In the genomic region with DNA sequence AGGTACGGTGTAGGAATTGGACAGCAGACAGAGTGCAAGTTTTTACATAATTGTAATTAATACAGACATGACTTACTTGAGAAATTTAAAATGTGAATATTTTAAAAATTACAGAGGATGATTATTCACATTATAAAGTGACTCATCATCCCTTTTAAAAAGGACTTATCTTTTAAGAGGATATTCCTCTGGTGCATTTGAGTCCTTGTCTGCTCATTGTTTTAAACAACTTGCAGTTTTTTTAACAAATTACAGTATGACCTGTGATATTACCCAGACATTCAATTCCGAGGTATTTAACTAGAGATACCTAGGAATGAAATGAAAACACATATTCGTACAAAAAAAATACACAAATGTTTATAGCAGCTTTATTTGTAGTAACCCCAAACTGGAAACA, we compare ENCODE assay signal across 2 cellular contexts.
A peak's percentile ranks its signal among the peaks of the same experiment; 100 is the strongest.
TF ChIP-seq lines count a peak whose summit lies in the region.

No MANE protein-coding gene starts in this region.

TF ChIP-seq in HEK293, 187 proteins besides CTCF, POLR2A, EP300 and RAD21:
- TF ChIP-seq, protein P1, sequence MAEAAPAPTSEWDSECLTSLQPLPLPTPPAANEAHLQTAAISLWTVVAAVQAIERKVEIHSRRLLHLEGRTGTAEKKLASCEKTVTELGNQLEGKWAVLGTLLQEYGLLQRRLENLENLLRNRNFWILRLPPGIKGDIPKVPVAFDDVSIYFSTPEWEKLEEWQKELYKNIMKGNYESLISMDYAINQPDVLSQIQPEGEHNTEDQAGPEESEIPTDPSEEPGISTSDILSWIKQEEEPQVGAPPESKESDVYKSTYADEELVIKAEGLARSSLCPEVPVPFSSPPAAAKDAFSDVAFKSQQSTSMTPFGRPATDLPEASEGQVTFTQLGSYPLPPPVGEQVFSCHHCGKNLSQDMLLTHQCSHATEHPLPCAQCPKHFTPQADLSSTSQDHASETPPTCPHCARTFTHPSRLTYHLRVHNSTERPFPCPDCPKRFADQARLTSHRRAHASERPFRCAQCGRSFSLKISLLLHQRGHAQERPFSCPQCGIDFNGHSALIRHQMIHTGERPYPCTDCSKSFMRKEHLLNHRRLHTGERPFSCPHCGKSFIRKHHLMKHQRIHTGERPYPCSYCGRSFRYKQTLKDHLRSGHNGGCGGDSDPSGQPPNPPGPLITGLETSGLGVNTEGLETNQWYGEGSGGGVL (tag by site-specific recombination; IDR thresholded peaks at IDR 0.05), result no peak
- TF ChIP-seq, protein P2, sequence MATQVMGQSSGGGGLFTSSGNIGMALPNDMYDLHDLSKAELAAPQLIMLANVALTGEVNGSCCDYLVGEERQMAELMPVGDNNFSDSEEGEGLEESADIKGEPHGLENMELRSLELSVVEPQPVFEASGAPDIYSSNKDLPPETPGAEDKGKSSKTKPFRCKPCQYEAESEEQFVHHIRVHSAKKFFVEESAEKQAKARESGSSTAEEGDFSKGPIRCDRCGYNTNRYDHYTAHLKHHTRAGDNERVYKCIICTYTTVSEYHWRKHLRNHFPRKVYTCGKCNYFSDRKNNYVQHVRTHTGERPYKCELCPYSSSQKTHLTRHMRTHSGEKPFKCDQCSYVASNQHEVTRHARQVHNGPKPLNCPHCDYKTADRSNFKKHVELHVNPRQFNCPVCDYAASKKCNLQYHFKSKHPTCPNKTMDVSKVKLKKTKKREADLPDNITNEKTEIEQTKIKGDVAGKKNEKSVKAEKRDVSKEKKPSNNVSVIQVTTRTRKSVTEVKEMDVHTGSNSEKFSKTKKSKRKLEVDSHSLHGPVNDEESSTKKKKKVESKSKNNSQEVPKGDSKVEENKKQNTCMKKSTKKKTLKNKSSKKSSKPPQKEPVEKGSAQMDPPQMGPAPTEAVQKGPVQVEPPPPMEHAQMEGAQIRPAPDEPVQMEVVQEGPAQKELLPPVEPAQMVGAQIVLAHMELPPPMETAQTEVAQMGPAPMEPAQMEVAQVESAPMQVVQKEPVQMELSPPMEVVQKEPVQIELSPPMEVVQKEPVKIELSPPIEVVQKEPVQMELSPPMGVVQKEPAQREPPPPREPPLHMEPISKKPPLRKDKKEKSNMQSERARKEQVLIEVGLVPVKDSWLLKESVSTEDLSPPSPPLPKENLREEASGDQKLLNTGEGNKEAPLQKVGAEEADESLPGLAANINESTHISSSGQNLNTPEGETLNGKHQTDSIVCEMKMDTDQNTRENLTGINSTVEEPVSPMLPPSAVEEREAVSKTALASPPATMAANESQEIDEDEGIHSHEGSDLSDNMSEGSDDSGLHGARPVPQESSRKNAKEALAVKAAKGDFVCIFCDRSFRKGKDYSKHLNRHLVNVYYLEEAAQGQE (tag by site-specific recombination; IDR thresholded peaks at IDR 0.05), result peak; percentile 38; the same call in 1 of the 2 replicates

TF ChIP-seq in H1, 55 proteins besides CTCF, POLR2A, EP300 and RAD21:
- TF ChIP-seq KDM5A (IDR thresholded peaks at IDR 0.05; ENCODE audit: low read length), result no peak
- TF ChIP-seq EZH2 (IDR thresholded peaks at IDR 0.05; ENCODE audit: low read depth, low read length, severe bottlenecking), result no peak
- TF ChIP-seq SIX5 (IDR thresholded peaks at IDR 0.05; ENCODE audit: low read depth, low read length), result no peak
- TF ChIP-seq SUZ12 (IDR thresholded peaks at IDR 0.05; ENCODE audit: low read length), result no peak
- TF ChIP-seq, protein P3, sequence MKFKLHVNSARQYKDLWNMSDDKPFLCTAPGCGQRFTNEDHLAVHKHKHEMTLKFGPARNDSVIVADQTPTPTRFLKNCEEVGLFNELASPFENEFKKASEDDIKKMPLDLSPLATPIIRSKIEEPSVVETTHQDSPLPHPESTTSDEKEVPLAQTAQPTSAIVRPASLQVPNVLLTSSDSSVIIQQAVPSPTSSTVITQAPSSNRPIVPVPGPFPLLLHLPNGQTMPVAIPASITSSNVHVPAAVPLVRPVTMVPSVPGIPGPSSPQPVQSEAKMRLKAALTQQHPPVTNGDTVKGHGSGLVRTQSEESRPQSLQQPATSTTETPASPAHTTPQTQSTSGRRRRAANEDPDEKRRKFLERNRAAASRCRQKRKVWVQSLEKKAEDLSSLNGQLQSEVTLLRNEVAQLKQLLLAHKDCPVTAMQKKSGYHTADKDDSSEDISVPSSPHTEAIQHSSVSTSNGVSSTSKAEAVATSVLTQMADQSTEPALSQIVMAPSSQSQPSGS (IDR thresholded peaks at IDR 0.05; ENCODE audit: low read length), result no peak
- TF ChIP-seq, protein P4, sequence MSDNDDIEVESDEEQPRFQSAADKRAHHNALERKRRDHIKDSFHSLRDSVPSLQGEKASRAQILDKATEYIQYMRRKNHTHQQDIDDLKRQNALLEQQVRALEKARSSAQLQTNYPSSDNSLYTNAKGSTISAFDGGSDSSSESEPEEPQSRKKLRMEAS (IDR thresholded peaks at IDR 0.05), result no peak
- no peak for TF ChIP-seq TEAD4 (IDR thresholded peaks at IDR 0.05; ENCODE audit: low read depth, low read length)
- no peak for TF ChIP-seq HDAC2 (IDR thresholded peaks at IDR 0.05; ENCODE audit: borderline replicate concordance in 1 of 2, low read depth in 2 of 2, low read length in 2 of 2)
- no peak for TF ChIP-seq GABPA (IDR thresholded peaks at IDR 0.05; ENCODE audit: borderline replicate concordance, insufficient read depth, low read length)
- TF ChIP-seq KDM1A (IDR thresholded peaks at IDR 0.05; ENCODE audit: borderline replicate concordance, low read length), result no peak
- no peak for TF ChIP-seq POU5F1 (IDR thresholded peaks at IDR 0.05; ENCODE audit: low read depth, low read length)
- TF ChIP-seq HDAC6 (IDR thresholded peaks at IDR 0.05; ENCODE audit: low read depth, low read length), result no peak
- TF ChIP-seq, protein P5, sequence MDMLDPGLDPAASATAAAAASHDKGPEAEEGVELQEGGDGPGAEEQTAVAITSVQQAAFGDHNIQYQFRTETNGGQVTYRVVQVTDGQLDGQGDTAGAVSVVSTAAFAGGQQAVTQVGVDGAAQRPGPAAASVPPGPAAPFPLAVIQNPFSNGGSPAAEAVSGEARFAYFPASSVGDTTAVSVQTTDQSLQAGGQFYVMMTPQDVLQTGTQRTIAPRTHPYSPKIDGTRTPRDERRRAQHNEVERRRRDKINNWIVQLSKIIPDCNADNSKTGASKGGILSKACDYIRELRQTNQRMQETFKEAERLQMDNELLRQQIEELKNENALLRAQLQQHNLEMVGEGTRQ (IDR thresholded peaks at IDR 0.05; ENCODE audit: low read length), result no peak
- no peak for TF ChIP-seq BRCA1 (IDR thresholded peaks at IDR 0.05; ENCODE audit: low read depth, low read length)
- no peak for TF ChIP-seq CBX8 (IDR thresholded peaks at IDR 0.05; ENCODE audit: borderline replicate concordance, low read depth, low read length)
- no peak for TF ChIP-seq TCF12 (IDR thresholded peaks at IDR 0.05; ENCODE audit: low read depth, low read length)
- no peak for TF ChIP-seq ZNF274 (IDR thresholded peaks at IDR 0.05; ENCODE audit: borderline replicate concordance, extremely low read depth, low read length)
- no peak for TF ChIP-seq SP4 (IDR thresholded peaks at IDR 0.05; ENCODE audit: low read length)
TF ChIP-seq in H1: peak in this region for 0.
